In the genomic region with DNA sequence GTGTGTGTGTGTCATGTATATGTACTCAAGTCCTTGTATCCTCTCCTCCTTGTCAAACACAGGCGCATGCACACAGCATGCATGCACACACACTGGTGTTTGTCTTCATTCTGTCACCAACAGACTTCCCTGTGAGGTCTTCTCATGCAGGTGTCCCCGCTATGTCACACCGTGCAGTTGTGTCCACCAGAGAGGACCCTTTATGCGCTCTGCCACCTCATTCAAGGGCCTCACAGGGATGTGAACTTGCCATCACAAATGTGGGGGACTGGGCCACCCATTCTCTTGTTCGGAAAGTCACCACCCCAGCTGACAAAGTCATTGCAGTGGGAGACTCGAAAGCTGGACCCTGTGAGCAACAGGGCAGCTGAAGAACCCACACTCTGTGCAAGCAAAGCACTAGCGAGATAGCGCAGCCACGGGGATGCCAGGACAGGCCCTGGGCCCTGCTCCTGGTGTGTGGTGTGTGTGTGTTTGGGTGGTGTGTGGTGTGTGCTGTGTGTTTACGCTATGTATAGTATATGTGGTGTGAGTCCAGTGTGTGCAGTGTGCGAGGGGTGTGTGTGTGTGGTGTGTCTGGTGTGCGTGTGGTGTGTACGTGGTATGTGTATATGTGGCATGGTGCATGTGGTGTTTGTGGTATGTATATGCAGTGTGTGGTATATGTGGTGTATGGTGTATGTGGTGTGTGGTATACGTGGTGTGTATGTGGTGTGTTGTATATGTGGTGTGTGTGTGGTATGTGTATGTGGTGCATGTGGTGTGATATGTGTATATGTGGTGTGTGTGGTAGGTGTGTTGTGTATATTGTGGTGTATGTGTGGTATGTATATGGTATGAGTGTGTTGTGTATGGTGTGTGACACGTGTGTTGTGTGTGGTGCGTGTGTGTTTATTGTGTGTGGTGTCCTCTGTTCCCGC, we compare ENCODE assay signal across 1 cellular context.
TF ChIP-seq lines count a peak whose summit lies in the region.

No MANE protein-coding gene starts in this region.

TF ChIP-seq in HepG2, 621 proteins besides CTCF, POLR2A, EP300 and RAD21:
- TF ChIP-seq, protein P1, sequence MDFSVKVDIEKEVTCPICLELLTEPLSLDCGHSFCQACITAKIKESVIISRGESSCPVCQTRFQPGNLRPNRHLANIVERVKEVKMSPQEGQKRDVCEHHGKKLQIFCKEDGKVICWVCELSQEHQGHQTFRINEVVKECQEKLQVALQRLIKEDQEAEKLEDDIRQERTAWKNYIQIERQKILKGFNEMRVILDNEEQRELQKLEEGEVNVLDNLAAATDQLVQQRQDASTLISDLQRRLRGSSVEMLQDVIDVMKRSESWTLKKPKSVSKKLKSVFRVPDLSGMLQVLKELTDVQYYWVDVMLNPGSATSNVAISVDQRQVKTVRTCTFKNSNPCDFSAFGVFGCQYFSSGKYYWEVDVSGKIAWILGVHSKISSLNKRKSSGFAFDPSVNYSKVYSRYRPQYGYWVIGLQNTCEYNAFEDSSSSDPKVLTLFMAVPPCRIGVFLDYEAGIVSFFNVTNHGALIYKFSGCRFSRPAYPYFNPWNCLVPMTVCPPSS (IDR thresholded peaks at IDR 0.05), result 0 out of 2 replicates have a peak, but pooled peaks have one; percentile 12
- TF ChIP-seq NONO (IDR thresholded peaks at IDR 0.05), result 0 out of 2 replicates have a peak, but pooled peaks have one; percentile 37
- TF ChIP-seq NONO (CRISPR knock-in tag; conservative IDR thresholded peaks at IDR 0.05), result no peak
- TF ChIP-seq, protein P2, sequence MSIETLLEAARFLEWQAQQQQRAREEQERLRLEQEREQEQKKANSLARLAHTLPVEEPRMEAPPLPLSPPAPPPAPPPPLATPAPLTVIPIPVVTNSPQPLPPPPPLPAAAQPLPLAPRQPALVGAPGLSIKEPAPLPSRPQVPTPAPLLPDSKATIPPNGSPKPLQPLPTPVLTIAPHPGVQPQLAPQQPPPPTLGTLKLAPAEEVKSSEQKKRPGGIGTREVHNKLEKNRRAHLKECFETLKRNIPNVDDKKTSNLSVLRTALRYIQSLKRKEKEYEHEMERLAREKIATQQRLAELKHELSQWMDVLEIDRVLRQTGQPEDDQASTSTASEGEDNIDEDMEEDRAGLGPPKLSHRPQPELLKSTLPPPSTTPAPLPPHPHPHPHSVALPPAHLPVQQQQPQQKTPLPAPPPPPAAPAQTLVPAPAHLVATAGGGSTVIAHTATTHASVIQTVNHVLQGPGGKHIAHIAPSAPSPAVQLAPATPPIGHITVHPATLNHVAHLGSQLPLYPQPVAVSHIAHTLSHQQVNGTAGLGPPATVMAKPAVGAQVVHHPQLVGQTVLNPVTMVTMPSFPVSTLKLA (IDR thresholded peaks at IDR 0.05), result peak; percentile 63
- TF ChIP-seq ZNF282 (IDR thresholded peaks at IDR 0.05; ENCODE audit: partially characterized antibody), result peak; percentile 30
- TF ChIP-seq, protein P3, sequence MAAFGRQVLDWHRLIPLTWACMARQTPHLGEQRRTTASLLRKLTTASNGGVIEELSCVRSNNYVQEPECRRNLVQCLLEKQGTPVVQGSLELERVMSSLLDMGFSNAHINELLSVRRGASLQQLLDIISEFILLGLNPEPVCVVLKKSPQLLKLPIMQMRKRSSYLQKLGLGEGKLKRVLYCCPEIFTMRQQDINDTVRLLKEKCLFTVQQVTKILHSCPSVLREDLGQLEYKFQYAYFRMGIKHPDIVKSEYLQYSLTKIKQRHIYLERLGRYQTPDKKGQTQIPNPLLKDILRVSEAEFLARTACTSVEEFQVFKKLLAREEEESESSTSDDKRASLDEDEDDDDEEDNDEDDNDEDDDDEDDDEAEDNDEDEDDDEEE (CRISPR knock-in tag; IDR thresholded peaks at IDR 0.05), result no peak
- TF ChIP-seq MTF1 (CRISPR knock-in tag; IDR thresholded peaks at IDR 0.05), result no peak
- TF ChIP-seq NFRKB (IDR thresholded peaks at IDR 0.05), result 0 out of 2 replicates have a peak, but pooled peaks have one; percentile 25
- 0 out of 2 replicates have a peak, but pooled peaks have one; percentile 17 for TF ChIP-seq IKZF1 (IDR thresholded peaks at IDR 0.05)
- TF ChIP-seq ZNF20 (CRISPR knock-in tag; IDR thresholded peaks at IDR 0.05), result no peak
- TF ChIP-seq ZBTB1 (CRISPR knock-in tag; IDR thresholded peaks at IDR 0.05; ENCODE audit: borderline replicate concordance), result no peak
- TF ChIP-seq FOXA1 (IDR thresholded peaks at IDR 0.05), result 0 out of 2 replicates have a peak, but pooled peaks have one; percentile 6
- TF ChIP-seq FOXA1 (CRISPR knock-in tag; IDR thresholded peaks at IDR 0.05), result no peak
- no peak for TF ChIP-seq TBL1XR1 (IDR thresholded peaks at IDR 0.05; ENCODE audit: borderline replicate concordance, low read length, partially characterized antibody)
